ENCODE assay signal across 23 cellular contexts in the genomic region with DNA sequence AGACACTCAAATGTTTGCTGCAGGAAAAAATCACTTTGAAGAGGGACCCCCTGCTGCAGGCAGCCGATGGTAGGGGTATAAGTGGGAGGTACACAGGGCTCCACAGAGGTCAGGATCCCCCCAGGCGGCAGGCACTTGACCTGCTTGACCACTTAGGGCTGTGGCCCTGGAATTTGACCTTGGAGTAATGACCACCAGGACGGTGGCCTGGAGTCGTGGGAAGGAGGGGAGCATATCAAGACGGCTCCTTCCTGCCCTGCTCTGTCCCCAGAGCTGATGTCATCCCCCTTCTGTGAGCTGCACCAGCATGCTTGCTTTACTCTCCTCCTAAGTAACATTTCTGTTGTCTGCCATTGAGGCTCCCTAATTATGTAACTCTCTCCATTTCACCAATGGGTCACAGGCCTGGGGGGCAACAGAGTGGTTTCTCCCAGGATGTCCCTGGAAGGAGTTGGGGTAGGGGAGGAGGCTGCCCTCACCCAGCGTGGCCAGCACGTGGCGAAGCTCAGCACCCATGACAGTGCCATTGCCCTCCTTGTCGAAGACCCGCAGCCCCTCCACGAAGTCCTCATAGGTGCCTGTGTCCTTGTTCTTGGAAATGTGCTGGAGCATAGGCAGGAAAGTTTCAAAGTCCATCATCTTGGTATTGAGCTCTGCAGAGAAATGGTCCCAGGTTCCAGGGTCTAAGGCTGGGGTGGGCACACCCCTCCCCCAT. TPM values are rescaled to one million over a fixed set of nuclear protein-coding genes. Genes with fewer than 3 reads are reported as not detected.
DNase-seq lines count a peak whose midpoint lies in the region; ATAC-seq, FAIRE-seq and TF ChIP-seq lines count a peak whose summit lies in the region.
"Had no signal": no experiment of that assay in that cellular context is flagged by ENCODE, and none has a peak within 500 bp of the region (broad histone marks: within the 10 kb centered on the region; RNA-seq: fewer than 3 reads in every experiment).

No MANE protein-coding gene starts in this region.

- H3K9me3 ChIP-seq in right atrium auricular region (no peaks in the 10 kb centered on the region), heart right ventricle (no peaks in the 10 kb centered on the region)
- H3K9me3 ChIP-seq: adrenal gland, pancreas had no signal

- no peaks in the 10 kb centered on the region for H3K36me3 Mint-ChIP-seq in nephron progenitor cell (ENCODE audit: low read depth)
- H3K36me3 Mint-ChIP-seq in osteocyte (ENCODE audit: unreplicated experiment): no peaks in the 10 kb centered on the region
- H3K36me3 Mint-ChIP-seq: CD8-positive, alpha-beta T cell had no signal

- ATAC-seq in heart right ventricle (no peak), GM18861 (IDR thresholded peaks at IDR 0.05; ENCODE audit: unreplicated experiment) (no peak), GM18867 (IDR thresholded peaks at IDR 0.05; ENCODE audit: unreplicated experiment) (no peak)
- ATAC-seq: CD8-positive, alpha-beta T cell; pancreas had no signal

- peaks cover 3% of the 10 kb centered on the region for H3K27me3 Mint-ChIP-seq in nephron progenitor cell (ENCODE audit: low read depth, poor library complexity)
- H3K27me3 Mint-ChIP-seq in osteocyte (ENCODE audit: unreplicated experiment): peaks cover 30% of the 10 kb centered on the region

- peak; percentile 74 for DNase-seq in cardiac septum (ENCODE audit: low spot score)
- no peak for DNase-seq in right atrium auricular region (ENCODE audit: low spot score)
- peak; percentile 4 to 11 for DNase-seq in heart right ventricle
- DNase-seq in nephron progenitor cell: peak; percentile 18
- no peak for DNase-seq in urothelium cell line (ENCODE audit: low spot score)
- DNase-seq in osteocyte (ENCODE audit: extremely low spot score, unreplicated experiment): no peak
- DNase-seq: central memory CD4-positive, alpha-beta T cell; erythroblast; GF-D8; NCI-H82; OCI-M1; stimulated activated CD8-positive, alpha-beta memory T cell treated with anti-CD3 and anti-CD28 coated beads, Interleukin-4, amount 100 ng/mL, for 48 hours; substantia nigra had no signal

- no peak for TF ChIP-seq CTCF in right atrium auricular region (IDR thresholded peaks at IDR 0.05)
- TF ChIP-seq CTCF in heart right ventricle (IDR thresholded peaks at IDR 0.05): no peak
- no peak for TF ChIP-seq CTCF in nephron progenitor cell (IDR thresholded peaks at IDR 0.05)
- no peak for TF ChIP-seq CTCF in osteocyte (IDR thresholded peaks at IDR 0.05)

- H3K4me3 Mint-ChIP-seq in nephron progenitor cell (no peak overlapping the region), osteocyte (ENCODE audit: unreplicated experiment) (no peak overlapping the region)
- H3K4me3 Mint-ChIP-seq: CD8-positive, alpha-beta T cell had no signal

- H3K9me3 Mint-ChIP-seq in nephron progenitor cell: no peaks in the 10 kb centered on the region
- no peaks in the 10 kb centered on the region for H3K9me3 Mint-ChIP-seq in osteocyte (ENCODE audit: unreplicated experiment)
- H3K9me3 Mint-ChIP-seq: CD8-positive, alpha-beta T cell had no signal

- 46 to 55% methylated on average over 11 of the region's 11 CpGs for WGBS in heart right ventricle, 2 donors

- H3K27ac Mint-ChIP-seq in nephron progenitor cell: no peak overlapping the region
- no peak overlapping the region for H3K27ac Mint-ChIP-seq in osteocyte (ENCODE audit: unreplicated experiment)
- H3K27ac Mint-ChIP-seq: CD8-positive, alpha-beta T cell had no signal

- H3K27ac ChIP-seq in right atrium auricular region (no peak overlapping the region), heart right ventricle (peak overlapping the region in 9 of 10 donors; percentile 36 to 98 (median 93))
- H3K27ac ChIP-seq: adrenal gland, pancreas had no signal

- FAIRE-seq in urothelium cell line (lab: Jason Lieb, UNC): peak; percentile 5
- FAIRE-seq: frontal cortex, H54, pancreas had no signal

- intact Hi-C loops in cardiac septum (cut with DNase I): no loop called here
- intact Hi-C loops in heart right ventricle (cut with DNase I): loop anchor here in 1 of 10 donors (5.0 kb wide), 1 partner anchor 48 kb away; no protein-coding TSS in a partner anchor

- H3K36me3 ChIP-seq in right atrium auricular region (no peaks in the 10 kb centered on the region), heart right ventricle (peaks cover 0 to 40% (median 0%) of the 10 kb centered on the region in 9 donors)
- H3K36me3 ChIP-seq: adrenal gland, pancreas had no signal

- H3K4me1 Mint-ChIP-seq in nephron progenitor cell (peaks cover 26% of the 10 kb centered on the region), osteocyte (ENCODE audit: unreplicated experiment) (peaks cover 2% of the 10 kb centered on the region)

- H3K4me1 ChIP-seq in right atrium auricular region (peaks cover 0 to 17% of the 10 kb centered on the region in 2 donors), heart right ventricle (peaks cover 0 to 39% (median 5%) of the 10 kb centered on the region in 9 donors)
- H3K4me1 ChIP-seq: pancreas had no signal

- H3K27me3 ChIP-seq in right atrium auricular region (no peaks in the 10 kb centered on the region), heart right ventricle (no peaks in the 10 kb centered on the region)
- H3K27me3 ChIP-seq: adrenal gland, pancreas had no signal

- H3K4me3 ChIP-seq in right atrium auricular region: no peak overlapping the region
- H3K4me3 ChIP-seq in heart right ventricle: peak overlapping the region in 9 of 10 donors; percentile 21 to 69 (median 58)
- H3K4me3 ChIP-seq: adrenal gland, pancreas, smooth muscle cell had no signal

RNA-seq across cellular contexts. Expression of gene MYL3, which starts 4.1 kb away (rescaled TPM):
- total RNA-seq in cardiac septum (3,804 TPM), right atrium auricular region (100 to 1,000 TPM; 208 to 223 TPM), heart right ventricle (1,000 to 10,000 TPM; 5,377 to 9,904 (median 7,431) TPM), osteocyte (1.6 and 3.0 TPM in 2 replicates)
- polyA plus RNA-seq in heart right ventricle: 1,000 to 10,000 TPM; 7,541 to 8,578 TPM
- total RNA-seq: activated CD8-positive, alpha-beta memory T cell treated with anti-CD3 and anti-CD28 coated beads for 36 hours; CD8-positive, alpha-beta T cell; frontal cortex; SK-MEL-5 had no signal

RNA-seq across cellular contexts. Expression of gene PTH1R, which starts 18.4 kb away (rescaled TPM):
- 5.4 TPM for total RNA-seq in cardiac septum
- 10 to 100 TPM in 1 of 2 donors, 1 to 10 TPM in 1; 7.2 to 10.1 TPM for total RNA-seq in right atrium auricular region
- total RNA-seq in heart right ventricle: 10 to 100 TPM in 2 of 10 donors, 1 to 10 TPM in 8; 1.5 to 18.5 (median 3.0) TPM
- 10 to 100 TPM; 12.8 to 89.8 TPM for polyA plus RNA-seq in heart right ventricle
- 12.9 and 15.4 TPM in 2 replicates for total RNA-seq in osteocyte
- total RNA-seq: activated CD8-positive, alpha-beta memory T cell treated with anti-CD3 and anti-CD28 coated beads for 36 hours; CD8-positive, alpha-beta T cell; SK-MEL-5 had no signal

Comparison
In these comparisons a context has a peak if more than half of its experiments do, and no peak if none do; other contexts are left out.
1. DNase-seq: peak in cardiac septum (single experiment), heart right ventricle (2 of 2) and nephron progenitor cell (single experiment); none in right atrium auricular region (single experiment), urothelium cell line (single experiment) and osteocyte (single experiment).
2. H3K27ac ChIP-seq: peak in heart right ventricle (9 of 10); none in right atrium auricular region (0 of 2).
3. H3K4me3 ChIP-seq: peak in heart right ventricle (9 of 10); none in right atrium auricular region (0 of 2).
4. RNA of gene MYL3, which starts 4.1 kb away (total RNA-seq): 5,377 to 9,904 TPM in heart right ventricle, 3,804 TPM in cardiac septum (single experiment) and 208 to 223 TPM in right atrium auricular region; 1.6 to 3.0 TPM in osteocyte; every median in the first group is over 10 times any median in the second.